ENCODE assay signal across 32 cellular contexts in genomic region chr17:43916385-43916784, GRCh38. TPM values are rescaled to one million over a fixed set of nuclear protein-coding genes. Genes with fewer than 3 reads are reported as not detected.
DNase-seq lines count a peak whose midpoint lies in the region; ATAC-seq, FAIRE-seq and TF ChIP-seq lines count a peak whose summit lies in the region.
"Had no signal": no experiment of that assay in that cellular context is flagged by ENCODE, and none has a peak within 500 bp of the region (broad histone marks: within the 10 kb centered on the region; RNA-seq: fewer than 3 reads in every experiment).

No MANE protein-coding gene starts in this region.

- H3K4me3 ChIP-seq in CD4-positive, CD25-positive, alpha-beta regulatory T cell (ENCODE audit: low read depth, low read length), result no peak overlapping the region
- peak overlapping the region; percentile 72 for H3K4me3 ChIP-seq in CD8-positive, alpha-beta memory T cell (ENCODE audit: low read length)
- no peak overlapping the region for H3K4me3 ChIP-seq in OCI-LY7 (ENCODE audit: low read depth, low read length, poor library complexity, severe bottlenecking)
- H3K4me3 ChIP-seq in keratinocyte (ENCODE audit: control insufficient read depth in 2 of 3, extremely low read depth in 1 of 3, insufficient read depth in 2 of 3, low read depth in 1 of 3, low read length in 3 of 3), result no peak overlapping the region
- H3K4me3 ChIP-seq: HAP-1 had no signal

- H3K36me3 Mint-ChIP-seq in CD4-positive, CD25-positive, alpha-beta regulatory T cell, result no peaks in the 10 kb centered on the region
- H3K36me3 Mint-ChIP-seq in CD8-positive, alpha-beta memory T cell, result no peaks in the 10 kb centered on the region

- peaks cover 8 to 21% (median 13%) of the 10 kb centered on the region in 4 donors for H3K4me1 Mint-ChIP-seq in CD4-positive, CD25-positive, alpha-beta regulatory T cell
- peaks cover 15 to 18% (median 16%) of the 10 kb centered on the region in 3 donors for H3K4me1 Mint-ChIP-seq in CD8-positive, alpha-beta memory T cell

- no peak overlapping the region for H2AFZ ChIP-seq in OCI-LY7 (ENCODE audit: low read length)
- no peak overlapping the region for H2AFZ ChIP-seq in keratinocyte (ENCODE audit: control insufficient read depth, low read length)

- H3K9me3 Mint-ChIP-seq in CD4-positive, CD25-positive, alpha-beta regulatory T cell, result no peaks in the 10 kb centered on the region
- no peaks in the 10 kb centered on the region for H3K9me3 Mint-ChIP-seq in CD8-positive, alpha-beta memory T cell
- H3K9me3 Mint-ChIP-seq: nephron progenitor cell had no signal

- no peaks in the 10 kb centered on the region for H3K27me3 Mint-ChIP-seq in CD4-positive, CD25-positive, alpha-beta regulatory T cell
- H3K27me3 Mint-ChIP-seq in CD8-positive, alpha-beta memory T cell, result peaks cover 1 to 9% of the 10 kb centered on the region in 2 donors

- H3K27me3 ChIP-seq in CD4-positive, CD25-positive, alpha-beta regulatory T cell (ENCODE audit: control insufficient read depth, insufficient read depth, low read length), result no peaks in the 10 kb centered on the region
- H3K27me3 ChIP-seq in CD8-positive, alpha-beta memory T cell (ENCODE audit: insufficient read depth, low read length, poor library complexity, severe bottlenecking), result no peaks in the 10 kb centered on the region
- peaks cover 24% of the 10 kb centered on the region for H3K27me3 ChIP-seq in keratinocyte (ENCODE audit: control insufficient read depth, extremely low read depth, insufficient read depth, low read length)

- POLR2A ChIA-PET in CD8-positive, alpha-beta memory T cell (lab: Charles Lee), result no interaction called here
- POLR2A ChIA-PET in OCI-LY7 (lab: Charles Lee), result no interaction called here

- CTCF ChIA-PET in CD8-positive, alpha-beta memory T cell (lab: Charles Lee), result interaction anchor here (1.2 to 1.4 kb wide), 3 partner anchors 8 to 38 kb away, joined by 3 to 4 read pairs (median 3); no protein-coding TSS in a partner anchor
- CTCF ChIA-PET in OCI-LY7 (lab: Charles Lee; ENCODE audit: unreplicated experiment), result no interaction called here

- no peaks in the 10 kb centered on the region for H3K36me3 ChIP-seq in CD4-positive, CD25-positive, alpha-beta regulatory T cell (ENCODE audit: control insufficient read depth, insufficient read depth, low read length)
- no peaks in the 10 kb centered on the region for H3K36me3 ChIP-seq in CD8-positive, alpha-beta memory T cell (ENCODE audit: insufficient read depth, low read length)
- H3K36me3 ChIP-seq in OCI-LY7 (ENCODE audit: insufficient read depth, low read length) (no peaks in the 10 kb centered on the region), keratinocyte (ENCODE audit: control insufficient read depth in 2 of 2, extremely low read depth in 1 of 2, insufficient read depth in 2 of 2, low read length in 2 of 2) (no peaks in the 10 kb centered on the region)
- H3K36me3 ChIP-seq: brain microvascular endothelial cell, esophagus muscularis mucosa, HAP-1, heart right ventricle, lower lobe of right lung had no signal

- H3K4me2 ChIP-seq in OCI-LY7 (ENCODE audit: low read length) (no peak overlapping the region; the same call in 1 of the 2 replicates), keratinocyte (ENCODE audit: control insufficient read depth, extremely low read depth, insufficient read depth, low read depth, low read length) (no peak overlapping the region)

- H3K9me1 ChIP-seq in keratinocyte (ENCODE audit: control insufficient read depth, extremely low read depth, insufficient read depth, low read length), result no peaks in the 10 kb centered on the region

- dilution Hi-C loops in keratinocyte (cut with MboI; ENCODE audit: extremely low pct_ligation_motif_present, low sequenced_read_pairs), result no loop called here

- no TSS peak for BruUV-seq in OCI-LY7 (replicated peaks; lab: Mats Ljungman, UMichigan)

- no peaks in the 10 kb centered on the region for H3K79me2 ChIP-seq in OCI-LY7 (ENCODE audit: insufficient read depth, low read depth, low read length)
- no peaks in the 10 kb centered on the region for H3K79me2 ChIP-seq in keratinocyte (ENCODE audit: control insufficient read depth, insufficient read depth, low read length)

- H3K27ac Mint-ChIP-seq in CD4-positive, CD25-positive, alpha-beta regulatory T cell, result peak overlapping the region in 2 of 3 donors; percentile 66 to 77
- peak overlapping the region in 2 of 8 donors; percentile 27 to 32 for H3K27ac Mint-ChIP-seq in CD8-positive, alpha-beta memory T cell
- H3K27ac Mint-ChIP-seq: nephron progenitor cell had no signal

- no peak for ATAC-seq in CD4-positive, CD25-positive, alpha-beta regulatory T cell (ENCODE audit: low read depth in 2 of 2)
- ATAC-seq in HG03469 (IDR thresholded peaks at IDR 0.05; ENCODE audit: unreplicated experiment), result no peak
- ATAC-seq in HG03095 (IDR thresholded peaks at IDR 0.05; ENCODE audit: unreplicated experiment), result no peak
- ATAC-seq: HepG2, Right ventricle myocardium inferior, SK-N-SH treated with all-trans-retinoic acid at 6 μM for 48 hours had no signal

- intact Hi-C loops in OCI-LY7 (cut with micrococcal nuclease; ENCODE audit: unreplicated experiment), result no loop called here

- no peak for DNase-seq in CD4-positive, CD25-positive, alpha-beta regulatory T cell
- DNase-seq in CD8-positive, alpha-beta memory T cell, result no peak
- DNase-seq in OCI-LY7 (ENCODE audit: low spot score), result no peak
- no peak for DNase-seq in keratinocyte (ENCODE audit: low read depth, low spot score)
- no peak for DNase-seq in CD1c-positive myeloid dendritic cell (ENCODE audit: extremely low spot score)
- DNase-seq: activated gamma-delta T cell treated with Interleukin-2 at 50 U/mL for 16 hours; activated T-cell treated with anti-CD3 and anti-CD28 coated beads, Interleukin-2, amount 50 U/mL, for 1 hour; amygdala; brain microvascular endothelial cell; cerebellar nuclear complex; DMS153; foreskin fibroblast; heart right ventricle; Karpas-422; lower lobe of right lung; NCI-H1417 treated with DMSO at 0.1 percent for 48 hours; NCI-H2029 treated with DMSO at 0.1 percent for 48 hours; NCI-H2227 treated with DMSO at 0.1 percent for 48 hours; NCI-H526; nephron progenitor cell; trophoblast cell had no signal

- TF ChIP-seq CTCF in OCI-LY7 (conservative IDR thresholded peaks at IDR 0.05; ENCODE audit: low read length), result 0 out of 2 replicates have a peak, but pooled peaks have one; percentile 18
- no peak for TF ChIP-seq CTCF in keratinocyte (optimal IDR thresholded peaks at IDR 0.05 in 1 of 3, IDR thresholded peaks at IDR 0.05 in 1 of 3, conservative IDR thresholded peaks at IDR 0.05 in 1 of 3; ENCODE audit: extremely low read depth in 1 of 3, insufficient read depth in 2 of 3, low read length in 3 of 3)

- no peak overlapping the region for H3K27ac ChIP-seq in CD4-positive, CD25-positive, alpha-beta regulatory T cell (ENCODE audit: insufficient read depth, low read length, poor library complexity, severe bottlenecking)
- H3K27ac ChIP-seq in CD8-positive, alpha-beta memory T cell (ENCODE audit: low read depth, low read length), result no peak overlapping the region
- H3K27ac ChIP-seq in OCI-LY7 (ENCODE audit: low read depth, low read length, poor library complexity, severe bottlenecking), result no peak overlapping the region
- no peak overlapping the region for H3K27ac ChIP-seq in keratinocyte (ENCODE audit: control insufficient read depth, insufficient read depth, low read length)
- H3K27ac ChIP-seq: brain microvascular endothelial cell, esophagus muscularis mucosa, heart right ventricle, lower lobe of right lung had no signal

- H3K9ac ChIP-seq in keratinocyte (ENCODE audit: control insufficient read depth, extremely low read depth, insufficient read depth, low read length), result no peak overlapping the region

- H3K4me3 Mint-ChIP-seq in CD4-positive, CD25-positive, alpha-beta regulatory T cell, result peak overlapping the region; percentile 56 to 91 (median 88)
- H3K4me3 Mint-ChIP-seq in CD8-positive, alpha-beta memory T cell, result peak overlapping the region in 5 of 7 donors; percentile 0 to 85 (median 34)
- H3K4me3 Mint-ChIP-seq: nephron progenitor cell had no signal

- no peaks in the 10 kb centered on the region for H3K9me2 ChIP-seq in OCI-LY7 (ENCODE audit: insufficient read depth, low read length)

- no peaks in the 10 kb centered on the region for H3K9me3 ChIP-seq in CD4-positive, CD25-positive, alpha-beta regulatory T cell (ENCODE audit: control insufficient read depth in 2 of 2, low read length in 2 of 2)
- H3K9me3 ChIP-seq in CD8-positive, alpha-beta memory T cell (ENCODE audit: low read length), result no peaks in the 10 kb centered on the region
- no peaks in the 10 kb centered on the region for H3K9me3 ChIP-seq in OCI-LY7 (ENCODE audit: low read length)
- no peaks in the 10 kb centered on the region for H3K9me3 ChIP-seq in keratinocyte (ENCODE audit: control insufficient read depth, low read depth, low read length)
- H3K9me3 ChIP-seq: esophagus muscularis mucosa, HAP-1, heart right ventricle, lower lobe of right lung had no signal

- peak; percentile 13 for FAIRE-seq in keratinocyte (lab: Jason Lieb, UNC)
- FAIRE-seq: endometrium had no signal

- H4K20me1 ChIP-seq in OCI-LY7 (ENCODE audit: insufficient read depth, low read length) (no peaks in the 10 kb centered on the region), keratinocyte (ENCODE audit: control insufficient read depth, extremely low read depth, insufficient read depth, low read length) (no peaks in the 10 kb centered on the region)

- peaks cover 16% of the 10 kb centered on the region for H3K4me1 ChIP-seq in CD4-positive, CD25-positive, alpha-beta regulatory T cell (ENCODE audit: control insufficient read depth, insufficient read depth, low read length, poor library complexity, severe bottlenecking)
- peaks cover 12% of the 10 kb centered on the region for H3K4me1 ChIP-seq in CD8-positive, alpha-beta memory T cell (ENCODE audit: insufficient read depth, low read length)
- peaks cover 7% of the 10 kb centered on the region for H3K4me1 ChIP-seq in OCI-LY7 (ENCODE audit: insufficient read depth, low read length, poor library complexity, severe bottlenecking)
- H3K4me1 ChIP-seq in keratinocyte (ENCODE audit: control insufficient read depth, extremely low read depth, insufficient read depth, low read length), result no peaks in the 10 kb centered on the region
- H3K4me1 ChIP-seq: HAP-1 had no signal

RNA-seq across cellular contexts. Expression of gene MPP2, which starts 9.0 kb away (rescaled TPM):
- 1.6 TPM for total RNA-seq in CD4-positive, CD25-positive, alpha-beta regulatory T cell
- polyA plus RNA-seq in CD4-positive, CD25-positive, alpha-beta regulatory T cell, result under 1 TPM in 1 of 4 donors, not detected in 3; 0.47 TPM
- 1 to 10 TPM in 1 of 2 experiments, under 1 TPM in 1; 0.90 to 1.1 TPM for total RNA-seq in CD8-positive, alpha-beta memory T cell
- polyA plus RNA-seq in CD8-positive, alpha-beta memory T cell, result 1.2 TPM
- 0.16 and 0.39 TPM in 2 replicates for total RNA-seq in OCI-LY7 (2014; rRNA removed; shearing (Covaris generic))
- total RNA-seq in OCI-LY7 (2022), result 0.63 and 0.67 TPM in 2 replicates
- 0.07 to 0.30 TPM (median 0.12 TPM) in 3 replicates for polyA plus RNA-seq in keratinocyte
- polyA plus RNA-seq in keratinocyte (2011; ENCODE audit: low read depth), result not detected
- 0.06 and 0.13 TPM in 2 replicates for polyA plus RNA-seq in keratinocyte (2011; cell fraction: cytosol; rRNA removed)
- polyA plus RNA-seq in keratinocyte (2011; cell fraction: nucleus; rRNA removed), result 0.11 and 0.13 TPM in 2 replicates
- 0.04 and 0.09 TPM in 2 replicates for polyA plus RNA-seq in keratinocyte (2012; ENCODE audit: low replicate concordance)
- polyA minus RNA-seq in keratinocyte, result 0.13 to 0.23 TPM in 2 of 3 replicates, not detected in the other
- not detected for polyA minus RNA-seq in keratinocyte (2011; cell fraction: cytosol; rRNA and poly(A)+ RNA removed)
- polyA minus RNA-seq in keratinocyte (2011; cell fraction: nucleus; rRNA and poly(A)+ RNA removed), result 0.16 and 0.32 TPM in 2 replicates

RNA-seq across cellular contexts. Expression of gene PPY, which starts 25.9 kb away (rescaled TPM):
- total RNA-seq in CD4-positive, CD25-positive, alpha-beta regulatory T cell, result not detected
- not detected for polyA plus RNA-seq in CD4-positive, CD25-positive, alpha-beta regulatory T cell
- not detected for total RNA-seq in CD8-positive, alpha-beta memory T cell
- polyA plus RNA-seq in CD8-positive, alpha-beta memory T cell, result not detected
- not detected in 2 replicates for total RNA-seq in OCI-LY7 (2014; rRNA removed; shearing (Covaris generic))
- not detected in 2 replicates for total RNA-seq in OCI-LY7 (2022)
- polyA plus RNA-seq in keratinocyte, result not detected in 3 replicates
- polyA plus RNA-seq in keratinocyte (2011; ENCODE audit: low read depth), result not detected
- not detected in 2 replicates for polyA plus RNA-seq in keratinocyte (2011; cell fraction: cytosol; rRNA removed)
- polyA plus RNA-seq in keratinocyte (2011; cell fraction: nucleus; rRNA removed), result not detected in 2 replicates
- polyA plus RNA-seq in keratinocyte (2012; ENCODE audit: low replicate concordance), result not detected in 2 replicates
- polyA minus RNA-seq in keratinocyte, result not detected in 3 replicates
- not detected for polyA minus RNA-seq in keratinocyte (2011; cell fraction: cytosol; rRNA and poly(A)+ RNA removed)
- polyA minus RNA-seq in keratinocyte (2011; cell fraction: nucleus; rRNA and poly(A)+ RNA removed), result not detected in 2 replicates
- total RNA-seq: activated CD8-positive, alpha-beta memory T cell treated with anti-CD3 and anti-CD28 coated beads for 36 hours; dermis microvascular lymphatic vessel endothelial cell; esophagus muscularis mucosa; heart right ventricle; HepG2; lower lobe of right lung; osteocyte; Right ventricle myocardium inferior had no signal
- polyA plus RNA-seq: heart right ventricle, HepG2 had no signal

RNA-seq across cellular contexts. Expression of gene PYY, which starts 37.4 kb away (rescaled TPM):
- total RNA-seq in CD4-positive, CD25-positive, alpha-beta regulatory T cell, result not detected
- not detected for polyA plus RNA-seq in CD4-positive, CD25-positive, alpha-beta regulatory T cell
- total RNA-seq in CD8-positive, alpha-beta memory T cell, result not detected
- not detected for polyA plus RNA-seq in CD8-positive, alpha-beta memory T cell
- total RNA-seq in OCI-LY7 (2014; rRNA removed; shearing (Covaris generic)), result not detected in 2 replicates
- not detected in 2 replicates for total RNA-seq in OCI-LY7 (2022)
- polyA plus RNA-seq in keratinocyte, result not detected in 3 replicates
- polyA plus RNA-seq in keratinocyte (2011; ENCODE audit: low read depth), result not detected
- not detected in 2 replicates for polyA plus RNA-seq in keratinocyte (2011; cell fraction: cytosol; rRNA removed)
- polyA plus RNA-seq in keratinocyte (2011; cell fraction: nucleus; rRNA removed), result not detected in 2 replicates
- polyA plus RNA-seq in keratinocyte (2012; ENCODE audit: low replicate concordance), result not detected in 2 replicates
- polyA minus RNA-seq in keratinocyte, result not detected in 3 replicates
- polyA minus RNA-seq in keratinocyte (2011; cell fraction: cytosol; rRNA and poly(A)+ RNA removed), result not detected
- polyA minus RNA-seq in keratinocyte (2011; cell fraction: nucleus; rRNA and poly(A)+ RNA removed), result not detected in 2 replicates
- total RNA-seq: activated CD8-positive, alpha-beta memory T cell treated with anti-CD3 and anti-CD28 coated beads for 36 hours; dermis microvascular lymphatic vessel endothelial cell; esophagus muscularis mucosa; heart right ventricle; HepG2; lower lobe of right lung; osteocyte; Right ventricle myocardium inferior had no signal
